ENCODE assay signal across 18 cellular contexts in genomic region chr2:88885275-88885674, GRCh38.
DNase-seq lines count a peak whose midpoint lies in the region; ATAC-seq and TF ChIP-seq lines count a peak whose summit lies in the region.
"Had no signal": no experiment of that assay in that cellular context is flagged by ENCODE, and none has a peak within 500 bp of the region (broad histone marks: within the 10 kb centered on the region; RNA-seq: fewer than 3 reads in every experiment).

No MANE protein-coding gene starts in this region.

- H3K27ac ChIP-seq in suprapubic skin: no peak overlapping the region
- H3K27ac ChIP-seq in dorsolateral prefrontal cortex: no peak overlapping the region
- H3K27ac ChIP-seq: adrenal gland, esophagus muscularis mucosa, vagina had no signal

- H3K4me3 Mint-ChIP-seq in activated CD4-positive, alpha-beta memory T cell treated with anti-CD3 and anti-CD28 coated beads for 36 hours: no peak overlapping the region
- H3K4me3 Mint-ChIP-seq: activated T-cell treated with anti-CD3 and anti-CD28 coated beads, Interleukin-2, amount 50 U/mL, for 24 hours; H9; natural killer cell had no signal

- no peaks in the 10 kb centered on the region for H3K9me3 Mint-ChIP-seq in activated CD4-positive, alpha-beta memory T cell treated with anti-CD3 and anti-CD28 coated beads for 36 hours
- H3K9me3 Mint-ChIP-seq: activated T-cell treated with anti-CD3 and anti-CD28 coated beads, Interleukin-2, amount 50 U/mL, for 24 hours; natural killer cell had no signal

- H3K27me3 Mint-ChIP-seq in activated CD4-positive, alpha-beta memory T cell treated with anti-CD3 and anti-CD28 coated beads for 36 hours: peaks cover 18% of the 10 kb centered on the region

- no peak overlapping the region for H3K27ac Mint-ChIP-seq in activated CD4-positive, alpha-beta memory T cell treated with anti-CD3 and anti-CD28 coated beads for 36 hours
- H3K27ac Mint-ChIP-seq: activated T-cell treated with anti-CD3 and anti-CD28 coated beads, Interleukin-2, amount 50 U/mL, for 24 hours; H9; natural killer cell had no signal

- CTCF ChIA-PET in activated CD4-positive, alpha-beta memory T cell treated with anti-CD3 and anti-CD28 coated beads for 36 hours (lab: Charles Lee): no interaction called here

- peaks cover 5% of the 10 kb centered on the region for H3K4me1 ChIP-seq in suprapubic skin
- H3K4me1 ChIP-seq: adrenal gland, vagina had no signal

- H3K27me3 ChIP-seq in suprapubic skin: peaks cover 4% of the 10 kb centered on the region
- peaks cover 0 to 18% (median under 1%) of the 10 kb centered on the region in 45 donors for H3K27me3 ChIP-seq in dorsolateral prefrontal cortex
- H3K27me3 ChIP-seq: adrenal gland, vagina had no signal

- POLR2A ChIA-PET in activated CD4-positive, alpha-beta memory T cell treated with anti-CD3 and anti-CD28 coated beads for 36 hours (lab: Charles Lee): interaction anchor here (1.0 kb wide), 1 partner anchor 12 kb away, joined by 3 read pairs; no protein-coding TSS in a partner anchor

- TF ChIP-seq POLR2A in GM18505 (IDR thresholded peaks at IDR 0.05; ENCODE audit: borderline replicate concordance, extremely low read depth, insufficient read depth, insufficient read length): peak; percentile 58
- no peak for TF ChIP-seq POLR2A in suprapubic skin (IDR thresholded peaks at IDR 0.05)

- WGBS in suprapubic skin: 48% methylated on average over 3 of the region's 3 CpGs

- TF ChIP-seq CTCF in suprapubic skin (IDR thresholded peaks at IDR 0.05) (no peak), dorsolateral prefrontal cortex (IDR thresholded peaks at IDR 0.05 in 54 of 56, conservative IDR thresholded peaks at IDR 0.05 in 2 of 56; ENCODE audit: low read depth in 1 of 56, partially characterized antibody in 56 of 56) (no peak)

- H3K4me1 Mint-ChIP-seq in activated CD4-positive, alpha-beta memory T cell treated with anti-CD3 and anti-CD28 coated beads for 36 hours (ENCODE audit: low read depth): no peaks in the 10 kb centered on the region
- H3K4me1 Mint-ChIP-seq: H9, natural killer cell had no signal

- no peaks in the 10 kb centered on the region for H3K36me3 Mint-ChIP-seq in activated CD4-positive, alpha-beta memory T cell treated with anti-CD3 and anti-CD28 coated beads for 36 hours
- H3K36me3 Mint-ChIP-seq: natural killer cell had no signal

- no peaks in the 10 kb centered on the region for H3K9me3 ChIP-seq in suprapubic skin
- H3K9me3 ChIP-seq: adrenal gland, esophagus muscularis mucosa, vagina had no signal

- no peak for TF ChIP-seq EP300 in suprapubic skin (IDR thresholded peaks at IDR 0.05)

- H3K4me3 ChIP-seq in suprapubic skin (no peak overlapping the region), dorsolateral prefrontal cortex (no peak overlapping the region)
- H3K4me3 ChIP-seq: adrenal gland, esophagus muscularis mucosa, vagina had no signal

- intact Hi-C loops in activated CD4-positive, alpha-beta memory T cell treated with anti-CD3 and anti-CD28 coated beads for 36 hours (cut with micrococcal nuclease): loop anchor here (10.0 kb wide), 1 partner anchor 60 kb away; no protein-coding TSS in a partner anchor
- intact Hi-C loops in dorsolateral prefrontal cortex (cut with DNase I): no loop called here

- ATAC-seq in GM18505 (IDR thresholded peaks at IDR 0.05; ENCODE audit: unreplicated experiment) (no peak), GM21390 (IDR thresholded peaks at IDR 0.05; ENCODE audit: unreplicated experiment) (peak; percentile 48), HG03039 (IDR thresholded peaks at IDR 0.05; ENCODE audit: unreplicated experiment) (peak; percentile 71), left lobe of liver (no peak)
- ATAC-seq: natural killer cell; right cardiac atrium; SK-N-SH treated with all-trans-retinoic acid at 6 μM for 48 hours; stimulated activated naive CD8-positive, alpha-beta T cell treated with anti-CD3 and anti-CD28 coated beads, Interleukin-15, Interleukin-2, amounts not matched to agents 100 U/mL and 50 U/mL, for 24 hours had no signal

- peak; percentile 97 for DNase-seq in NCI-H526 treated with DMSO at 0.1 percent for 48 hours (lab: John Stamatoyannopoulos, UW)
- no peak for DNase-seq in activated CD4-positive, alpha-beta memory T cell treated with anti-CD3 and anti-CD28 coated beads for 36 hours
- DNase-seq in suprapubic skin (ENCODE audit: low spot score in 2 of 2): no peak
- DNase-seq in dorsolateral prefrontal cortex: no peak
- DNase-seq in left lobe of liver (ENCODE audit: low spot score): no peak
- DNase-seq: activated T-cell treated with anti-CD3 and anti-CD28 coated beads, Interleukin-2, amount 50 U/mL, for 24 hours; adrenal gland; H9; natural killer cell; right cardiac atrium; stimulated activated CD4-positive, alpha-beta T cell treated with anti-CD3 and anti-CD28 coated beads, Interleukin-4, amount 100 ng/mL, for 4 hours; stimulated activated naive CD8-positive, alpha-beta T cell treated with anti-CD3 and anti-CD28 coated beads, Interleukin-15, Interleukin-2, amounts not matched to agents 100 U/mL and 50 U/mL, for 24 hours had no signal

- H3K36me3 ChIP-seq in suprapubic skin: no peaks in the 10 kb centered on the region
- H3K36me3 ChIP-seq: adrenal gland, esophagus muscularis mucosa, vagina had no signal

Comparison
In these comparisons a context has a peak if more than half of its experiments do, and no peak if none do; other contexts are left out.
1. ATAC-seq: peak in GM21390 (single experiment) and HG03039 (single experiment); none in GM18505 (single experiment) and left lobe of liver (single experiment).